ENCODE assay signal across 8 cellular contexts in genomic region chr17:57663326-57664070, GRCh38.
DNase-seq lines count a peak whose midpoint lies in the region; TF ChIP-seq lines count a peak whose summit lies in the region.

No MANE protein-coding gene starts in this region.

- peak overlapping the region; percentile 76 to 96 (median 85) for H3K27ac ChIP-seq in adrenal gland
- peak overlapping the region; percentile 84 for H3K27ac ChIP-seq in subcutaneous abdominal adipose tissue (ENCODE audit: low read depth, low read length)
- no peak overlapping the region for H3K27ac ChIP-seq in OCI-LY7 (ENCODE audit: low read depth, low read length, poor library complexity, severe bottlenecking)

- H2AFZ ChIP-seq in OCI-LY7 (ENCODE audit: low read length), result no peak overlapping the region

- H3K9me2 ChIP-seq in OCI-LY7 (ENCODE audit: insufficient read depth, low read length), result no peaks in the 10 kb centered on the region

- no peaks in the 10 kb centered on the region for H3K79me2 ChIP-seq in OCI-LY7 (ENCODE audit: insufficient read depth, low read depth, low read length)

- no peaks in the 10 kb centered on the region for H4K20me1 ChIP-seq in OCI-LY7 (ENCODE audit: insufficient read depth, low read length)

- BruUV-seq in OCI-LY7 (replicated peaks; lab: Mats Ljungman, UMichigan), result no TSS peak

- no peak for TF ChIP-seq CTCF in adrenal gland (IDR thresholded peaks at IDR 0.05)
- TF ChIP-seq CTCF in OCI-LY7 (conservative IDR thresholded peaks at IDR 0.05; ENCODE audit: low read length), result no peak

- peak overlapping the region in 3 of 5 donors; percentile 27 to 60 (median 48) for H3K9ac ChIP-seq in subcutaneous abdominal adipose tissue (ENCODE audit: low read length in 5 of 5)

- no peaks in the 10 kb centered on the region for H3K27me3 ChIP-seq in adrenal gland
- no peaks in the 10 kb centered on the region for H3K27me3 ChIP-seq in subcutaneous abdominal adipose tissue (ENCODE audit: control insufficient read depth in 5 of 5, insufficient read depth in 4 of 5, low read length in 5 of 5)

- POLR2A ChIA-PET in OCI-LY7 (lab: Charles Lee), result interaction anchor here (0.6 kb wide), 1 partner anchor 168 kb away, joined by 3 read pairs; no protein-coding TSS in a partner anchor

- peak overlapping the region in 1 of 4 donors; percentile 31 for H3K4me3 ChIP-seq in adrenal gland
- H3K4me3 ChIP-seq in subcutaneous abdominal adipose tissue (ENCODE audit: low read depth in 1 of 5, low read length in 5 of 5), result peak overlapping the region in 2 of 5 donors; percentile 22 to 40
- H3K4me3 ChIP-seq in OCI-LY7 (ENCODE audit: low read depth, low read length, poor library complexity, severe bottlenecking), result no peak overlapping the region

- DNase-seq in DMS53 (lab: John Stamatoyannopoulos, UW), result peak; percentile 65
- no peak for DNase-seq in DMS53 treated with DMSO at 0.1 percent for 48 hours (lab: John Stamatoyannopoulos, UW; ENCODE audit: unreplicated experiment)
- DNase-seq in adrenal gland, result peak; percentile 47 to 79 (median 63)
- peak; percentile 38 for DNase-seq in left kidney (ENCODE audit: low read depth, low spot score)
- no peak for DNase-seq in OCI-LY7 (ENCODE audit: low spot score)
- DNase-seq in activated T-cell treated with anti-CD3 and anti-CD28 coated beads, Interleukin-2, amount 50 U/mL, for 1 hour, result no peak
- DNase-seq in HPDE6-E6E7 (ENCODE audit: extremely low spot score), result no peak

- CTCF ChIA-PET in OCI-LY7 (lab: Charles Lee; ENCODE audit: unreplicated experiment), result interaction anchor here (1.0 kb wide), 1 partner anchor 64 kb away, joined by 3 read pairs; no protein-coding TSS in a partner anchor

- H3K4me1 ChIP-seq in adrenal gland (replicated peaks in 1 of 2) (peaks cover 47 to 62% of the 10 kb centered on the region in 2 donors), subcutaneous abdominal adipose tissue (ENCODE audit: control insufficient read depth in 5 of 5, insufficient read depth in 5 of 5, low read length in 5 of 5) (peaks cover 4 to 29% (median 20%) of the 10 kb centered on the region in 5 donors), OCI-LY7 (ENCODE audit: insufficient read depth, low read length, poor library complexity, severe bottlenecking) (peaks cover 23% of the 10 kb centered on the region)

- H3K4me2 ChIP-seq in OCI-LY7 (ENCODE audit: low read length), result no peak overlapping the region

- H3K9me3 ChIP-seq in adrenal gland (replicated peaks in 1 of 3), result no peaks in the 10 kb centered on the region
- H3K9me3 ChIP-seq in subcutaneous abdominal adipose tissue (ENCODE audit: control insufficient read depth in 5 of 5, low read length in 5 of 5), result no peaks in the 10 kb centered on the region
- no peaks in the 10 kb centered on the region for H3K9me3 ChIP-seq in OCI-LY7 (ENCODE audit: low read length)

- intact Hi-C loops in adrenal gland (cut with DNase I) (no loop called here), OCI-LY7 (cut with micrococcal nuclease; ENCODE audit: unreplicated experiment) (no loop called here)

- H3K36me3 ChIP-seq in adrenal gland (replicated peaks in 1 of 2), result no peaks in the 10 kb centered on the region
- H3K36me3 ChIP-seq in subcutaneous abdominal adipose tissue (ENCODE audit: control insufficient read depth in 5 of 5, insufficient read depth in 5 of 5, low read length in 5 of 5), result no peaks in the 10 kb centered on the region
- no peaks in the 10 kb centered on the region for H3K36me3 ChIP-seq in OCI-LY7 (ENCODE audit: insufficient read depth, low read length)

- TF ChIP-seq POLR2A in adrenal gland (IDR thresholded peaks at IDR 0.05), result peak in 1 of 2 donors; percentile 36

- WGBS in adrenal gland, 4 donors, result 44 to 47% (median 46%) methylated on average over 14 of the region's 14 CpGs

Comparison
In these comparisons a context has a peak if more than half of its experiments do, and no peak if none do; other contexts are left out.
1. DNase-seq: peak in DMS53 (single experiment), adrenal gland (7 of 7) and left kidney (single experiment); none in DMS53 treated with DMSO at 0.1 percent for 48 hours (single experiment), OCI-LY7 (single experiment), activated T-cell treated with anti-CD3 and anti-CD28 coated beads, Interleukin-2, amount 50 U/mL, for 1 hour (single experiment) and HPDE6-E6E7 (single experiment).